Comparison of ENCODE assay signal across 10 cellular contexts in genomic region chr6:151440930-151441329, GRCh38. TPM values are rescaled to one million over a fixed set of nuclear protein-coding genes. Genes with fewer than 3 reads are reported as not detected.
DNase-seq lines count a peak whose midpoint lies in the region; ATAC-seq, FAIRE-seq and TF ChIP-seq lines count a peak whose summit lies in the region.
"Had no signal": no experiment of that assay in that cellular context is flagged by ENCODE, and none has a peak within 500 bp of the region (broad histone marks: within the 10 kb centered on the region; RNA-seq: fewer than 3 reads in every experiment).

No MANE protein-coding gene starts in this region.

- intact Hi-C loops in heart left ventricle (cut with DNase I) (loop anchor here in 5 of 10 donors (5.0 to 10.0 kb wide), 4 partner anchors 36 to 49 kb away; partner anchors contain the start of gene ZBTB2 (in 2 of the 5)), left cardiac atrium (cut with DNase I) (no loop called here)

- ATAC-seq in heart left ventricle: no peak
- ATAC-seq in left cardiac atrium: no peak
- ATAC-seq in HG03469 (IDR thresholded peaks at IDR 0.05; ENCODE audit: unreplicated experiment): peak; percentile 25

- TF ChIP-seq CTCF in heart left ventricle (IDR thresholded peaks at IDR 0.05): peak in 11 of 12 donors; percentile 11 to 61 (median 44)
- TF ChIP-seq CTCF in epithelial cell of esophagus (IDR thresholded peaks at IDR 0.05; ENCODE audit: insufficient read depth, low read depth, low read length, missing control alignments): peak; percentile 19
- peak; percentile 13 to 56 (median 34) for TF ChIP-seq CTCF in tibial nerve (IDR thresholded peaks at IDR 0.05)

- TF ChIP-seq EP300 in tibial nerve (IDR thresholded peaks at IDR 0.05): no peak

- DNase-seq in heart left ventricle: no peak
- DNase-seq in left cardiac atrium: no peak
- DNase-seq in epithelial cell of esophagus (ENCODE audit: low read depth): peak; percentile 15
- DNase-seq in tibial nerve (ENCODE audit: low spot score in 2 of 2): peak in 1 of 2 donors; percentile 21
- DNase-seq in DMS153 treated with DMSO at 0.1 percent for 48 hours (lab: John Stamatoyannopoulos, UW; ENCODE audit: unreplicated experiment): no peak
- no peak for DNase-seq in frontal cortex (ENCODE audit: low spot score in 2 of 2)
- no peak for DNase-seq in NCI-H1417 (lab: John Stamatoyannopoulos, UW)
- DNase-seq: activated CD4-positive, alpha-beta T cell treated with anti-CD3 and anti-CD28 coated beads for 1 hour had no signal

- H3K27me3 ChIP-seq in heart left ventricle (no peaks in the 10 kb centered on the region), tibial nerve (no peaks in the 10 kb centered on the region)
- H3K27me3 ChIP-seq: neutrophil had no signal

- peaks cover 0 to 52% (median 37%) of the 10 kb centered on the region in 12 donors for H3K4me1 ChIP-seq in heart left ventricle
- H3K4me1 ChIP-seq in tibial nerve: peaks cover 0 to 66% (median 17%) of the 10 kb centered on the region in 4 donors

- no peaks in the 10 kb centered on the region for H3K9me3 ChIP-seq in heart left ventricle
- H3K9me3 ChIP-seq in tibial nerve: no peaks in the 10 kb centered on the region
- H3K9me3 ChIP-seq: neutrophil had no signal

- H3K27ac ChIP-seq in heart left ventricle: peak overlapping the region in 6 of 12 donors; percentile 1 to 40 (median 10)
- H3K27ac ChIP-seq in tibial nerve: peak overlapping the region in 2 of 4 donors; percentile 2 to 19
- H3K27ac ChIP-seq: neutrophil had no signal

- TF ChIP-seq POLR2A in heart left ventricle (IDR thresholded peaks at IDR 0.05) (no peak), tibial nerve (IDR thresholded peaks at IDR 0.05) (no peak)

- H3K36me3 ChIP-seq in heart left ventricle: peaks cover 0 to 9% (median 0%) of the 10 kb centered on the region in 9 donors
- H3K36me3 ChIP-seq in tibial nerve: no peaks in the 10 kb centered on the region

- FAIRE-seq in frontal cortex (lab: Jason Lieb, UNC): no peak

- 67 to 76% (median 72%) methylated on average over 2 of the region's 2 CpGs for WGBS in heart left ventricle, 4 donors
- 48 to 50% methylated on average over 2 of the region's 2 CpGs for WGBS in tibial nerve, 2 donors

- peak overlapping the region in 1 of 12 donors; percentile 20 for H3K4me3 ChIP-seq in heart left ventricle
- no peak overlapping the region for H3K4me3 ChIP-seq in epithelial cell of esophagus (ENCODE audit: low read length)
- H3K4me3 ChIP-seq in tibial nerve: no peak overlapping the region

RNA-seq across cellular contexts. Expression of gene RMND1, which starts 11.0 kb away (rescaled TPM):
- total RNA-seq in heart left ventricle (10 to 100 TPM; 10.2 to 17.4 (median 16.7) TPM), left cardiac atrium (10 to 100 TPM in 1 of 2 donors, 1 to 10 TPM in 1; 9.5 to 13.0 TPM), tibial nerve (10 to 100 TPM; 18.4 to 31.8 (median 27.0) TPM), frontal cortex (35.9 TPM)
- polyA plus RNA-seq in heart left ventricle: 10 to 100 TPM; 20.2 to 21.5 TPM

RNA-seq across cellular contexts. Expression of gene ZBTB2, which starts 49.6 kb away (rescaled TPM):
- total RNA-seq in heart left ventricle: 1 to 10 TPM; 4.1 to 8.2 (median 5.8) TPM
- polyA plus RNA-seq in heart left ventricle: 1 to 10 TPM; 3.2 to 4.2 TPM
- 1 to 10 TPM; 4.2 to 6.6 TPM for total RNA-seq in left cardiac atrium
- total RNA-seq in tibial nerve: 10 to 100 TPM in 2 of 4 donors, 1 to 10 TPM in 2; 5.7 to 13.8 (median 10.2) TPM
- total RNA-seq in frontal cortex: 11.4 TPM

RNA-seq across cellular contexts. Expression of gene CCDC170, which starts 52.9 kb away (rescaled TPM):
- total RNA-seq in heart left ventricle (1 to 10 TPM in 2 of 9 donors, under 1 TPM in 7; 0.20 to 4.4 (median 0.33) TPM), left cardiac atrium (1 to 10 TPM in 1 of 2 donors, under 1 TPM in 1; 0.85 to 1.4 TPM), tibial nerve (1 to 10 TPM in 3 of 4 donors, under 1 TPM in 1; 0.66 to 3.3 (median 1.4) TPM), frontal cortex (0.41 TPM)
- under 1 TPM; 0.07 to 0.08 TPM for polyA plus RNA-seq in heart left ventricle
